8 cellular contexts compared by ENCODE assay signal in the genomic region with DNA sequence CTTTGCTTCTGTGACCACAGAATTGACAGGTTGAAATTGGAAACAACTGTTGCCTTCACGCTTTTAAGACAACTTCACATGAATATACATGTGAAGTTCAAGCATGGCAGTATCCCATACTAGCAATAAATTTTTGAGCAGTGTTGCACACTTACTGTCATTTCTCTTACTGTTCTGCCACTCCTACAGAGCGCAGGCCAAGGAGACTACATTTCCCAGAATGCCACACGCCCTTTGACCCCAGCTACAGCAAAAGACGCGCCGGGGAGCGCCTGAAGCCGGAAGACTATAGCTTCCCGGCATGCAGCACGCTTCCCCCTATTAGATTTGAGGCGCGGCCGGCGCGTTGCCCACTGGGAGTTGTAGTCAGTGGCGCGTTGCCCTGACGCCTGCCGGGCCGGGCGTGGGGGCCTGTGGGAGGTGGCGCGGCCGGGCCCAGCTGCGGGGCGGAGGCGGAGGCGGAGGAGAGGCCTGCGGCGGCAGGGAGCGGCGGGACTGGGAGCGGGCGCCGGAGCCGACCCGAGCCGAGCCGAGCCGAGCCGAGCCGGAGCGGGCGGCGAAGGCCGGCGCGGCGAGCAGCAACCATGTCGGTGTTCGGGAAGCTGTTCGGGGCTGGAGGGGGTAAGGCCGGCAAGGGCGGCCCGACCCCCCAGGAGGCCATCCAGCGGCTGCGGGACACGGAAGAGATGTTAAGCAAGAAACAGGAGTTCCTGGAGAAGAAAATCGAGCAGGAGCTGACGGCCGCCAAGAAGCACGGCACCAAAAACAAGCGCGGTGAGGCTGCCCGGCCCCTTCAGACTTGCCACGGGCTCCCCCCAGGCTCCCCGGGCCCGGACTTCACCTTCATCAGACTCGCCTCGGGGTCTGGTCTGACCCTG. TPM values are rescaled to one million over a fixed set of nuclear protein-coding genes. Genes with fewer than 3 reads are reported as not detected.
A peak's percentile ranks its signal among the peaks of the same experiment; 100 is the strongest.
DNase-seq lines count a peak whose midpoint lies in the region; ATAC-seq, FAIRE-seq and TF ChIP-seq lines count a peak whose summit lies in the region.

A gene with protein sequence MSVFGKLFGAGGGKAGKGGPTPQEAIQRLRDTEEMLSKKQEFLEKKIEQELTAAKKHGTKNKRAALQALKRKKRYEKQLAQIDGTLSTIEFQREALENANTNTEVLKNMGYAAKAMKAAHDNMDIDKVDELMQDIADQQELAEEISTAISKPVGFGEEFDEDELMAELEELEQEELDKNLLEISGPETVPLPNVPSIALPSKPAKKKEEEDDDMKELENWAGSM (plus strand): TSS at position 464 of the 878 bp plus-strand sequence. CDS start 121 bp downstream, at position 585.

- H3K4me1 ChIP-seq in KMS-11 (ENCODE audit: low read depth, poor library complexity, severe bottlenecking) (peaks cover 38% of the 10 kb centered on the region), esophagus muscularis mucosa (peaks cover 31 to 45% (median 39%) of the 10 kb centered on the region in 4 donors)

- H3K9me3 Mint-ChIP-seq in activated T-cell treated with anti-CD3 and anti-CD28 coated beads, Interleukin-2, amount 50 U/mL, for 72 hours = no peaks in the 10 kb centered on the region

- peak within 1 kb of the TSS; percentile 97 to 99 for H3K4me3 Mint-ChIP-seq in activated T-cell treated with anti-CD3 and anti-CD28 coated beads, Interleukin-2, amount 50 U/mL, for 72 hours

- intact Hi-C loops in esophagus muscularis mucosa (cut with DNase I) = no loop called here

- H3K4me2 ChIP-seq in KMS-11 = peak within 1 kb of the TSS; percentile 74

- H3K27ac ChIP-seq in KMS-11 (peak within 1 kb of the TSS; percentile 70), esophagus muscularis mucosa (replicated peaks in 1 of 4) (peak within 1 kb of the TSS; percentile 88 to 97 (median 96))

- H3K27me3 ChIP-seq in KMS-11 (ENCODE audit: insufficient read depth, low read depth) (no peaks in the 10 kb centered on the region), esophagus muscularis mucosa (no peaks in the 10 kb centered on the region)

- H3K9me3 ChIP-seq in esophagus muscularis mucosa = no peaks in the 10 kb centered on the region

- FAIRE-seq in RCC 7860 (lab: Jason Lieb, UNC) = peak; percentile 69

- under 1% methylated on average over 27 of the region's 70 CpGs for WGBS in esophagus muscularis mucosa

- TF ChIP-seq POLR2A in esophagus muscularis mucosa (IDR thresholded peaks at IDR 0.05; ENCODE audit: low read depth) = peak; percentile 71

- H3K9ac ChIP-seq in KMS-11 = peak within 1 kb of the TSS; percentile 85

- peaks cover 21 to 23% of the 10 kb centered on the region in 2 donors for H3K36me3 Mint-ChIP-seq in activated T-cell treated with anti-CD3 and anti-CD28 coated beads, Interleukin-2, amount 50 U/mL, for 72 hours (ENCODE audit: insufficient read depth in 2 of 2)

- ATAC-seq in GM21737 (IDR thresholded peaks at IDR 0.05; ENCODE audit: unreplicated experiment) = peak; percentile 96
- peak; percentile 97 to 98 for ATAC-seq in activated T-cell treated with anti-CD3 and anti-CD28 coated beads, Interleukin-2, amount 50 U/mL, for 72 hours (replicated peaks in 1 of 2)

- H3K27me3 Mint-ChIP-seq in activated T-cell treated with anti-CD3 and anti-CD28 coated beads, Interleukin-2, amount 50 U/mL, for 72 hours (ENCODE audit: low read depth) = no peaks in the 10 kb centered on the region

- H3K4me1 Mint-ChIP-seq in activated T-cell treated with anti-CD3 and anti-CD28 coated beads, Interleukin-2, amount 50 U/mL, for 72 hours (ENCODE audit: low read depth) = peaks cover 41% of the 10 kb centered on the region

- DNase-seq in DMS53 treated with DMSO at 0.1 percent for 48 hours (lab: John Stamatoyannopoulos, UW; ENCODE audit: unreplicated experiment) (peak; percentile 98), RCC 7860 (ENCODE audit: low spot score) (peak; percentile 97), esophagus muscularis mucosa (ENCODE audit: extremely low spot score) (peak; percentile 100), myocyte (ENCODE audit: low read depth) (peak; percentile 99)
- peak; percentile 98 for DNase-seq in activated T-cell treated with anti-CD3 and anti-CD28 coated beads, Interleukin-2, amount 50 U/mL, for 72 hours
- DNase-seq in stimulated activated CD8-positive, alpha-beta memory T cell treated with anti-CD3 and anti-CD28 coated beads, Interleukin-7, amount 100 ng/mL, for 48 hours (ENCODE audit: extremely low read depth in 1 of 2, low read depth in 1 of 2) = peak; percentile 98

- peak within 1 kb of the TSS; percentile 27 for H2AFZ ChIP-seq in KMS-11 (ENCODE audit: low read depth)

- H4K20me1 ChIP-seq in KMS-11 (ENCODE audit: insufficient read depth) = peaks cover 16% of the 10 kb centered on the region; the same call in 1 of the 2 replicates

- peaks cover 49% of the 10 kb centered on the region for H3K79me2 ChIP-seq in KMS-11 (ENCODE audit: insufficient read depth, low read depth)

- H3K36me3 ChIP-seq in KMS-11 (ENCODE audit: insufficient read depth) = no peaks in the 10 kb centered on the region; the same call in 1 of the 2 replicates
- H3K36me3 ChIP-seq in esophagus muscularis mucosa = peaks cover 0 to 6% (median 2%) of the 10 kb centered on the region in 4 donors

- no peak for TF ChIP-seq CTCF in KMS-11 (conservative IDR thresholded peaks at IDR 0.05; ENCODE audit: low read depth, low read length)
- no peak for TF ChIP-seq CTCF in esophagus muscularis mucosa (IDR thresholded peaks at IDR 0.05)

- TF ChIP-seq EP300 in esophagus muscularis mucosa (IDR thresholded peaks at IDR 0.05) = no peak

- peak within 1 kb of the TSS; percentile 65 for H3K4me3 ChIP-seq in KMS-11 (IDR thresholded peaks at IDR 0.05; ENCODE audit: insufficient read depth, low read depth, low read length)
- peak within 1 kb of the TSS; percentile 71 to 99 (median 91) for H3K4me3 ChIP-seq in esophagus muscularis mucosa

- H3K27ac Mint-ChIP-seq in activated T-cell treated with anti-CD3 and anti-CD28 coated beads, Interleukin-2, amount 50 U/mL, for 72 hours = peak within 1 kb of the TSS; percentile 96

RNA-seq across cellular contexts. Expression of the gene that starts here (rescaled TPM):
- total RNA-seq in activated T-cell treated with anti-CD3 and anti-CD28 coated beads, Interleukin-2, amount 50 U/mL, for 72 hours = 100 to 1,000 TPM; 102 to 104 TPM
- 100 to 1,000 TPM in 2 of 4 donors, 10 to 100 TPM in 2; 90.8 to 116 (median 100) TPM for total RNA-seq in esophagus muscularis mucosa
- total RNA-seq in myocyte = 78.0 and 88.5 TPM in 2 replicates
- polyA plus RNA-seq in myocyte (2012) = 166 TPM

Comparison
In these comparisons a context has a peak if more than half of its experiments do, and no peak if none do; other contexts are left out.
1. Peak in every context shown above with its lines: DNase-seq, ATAC-seq, H3K4me3 ChIP-seq and H3K27ac ChIP-seq.